In the genomic region with DNA sequence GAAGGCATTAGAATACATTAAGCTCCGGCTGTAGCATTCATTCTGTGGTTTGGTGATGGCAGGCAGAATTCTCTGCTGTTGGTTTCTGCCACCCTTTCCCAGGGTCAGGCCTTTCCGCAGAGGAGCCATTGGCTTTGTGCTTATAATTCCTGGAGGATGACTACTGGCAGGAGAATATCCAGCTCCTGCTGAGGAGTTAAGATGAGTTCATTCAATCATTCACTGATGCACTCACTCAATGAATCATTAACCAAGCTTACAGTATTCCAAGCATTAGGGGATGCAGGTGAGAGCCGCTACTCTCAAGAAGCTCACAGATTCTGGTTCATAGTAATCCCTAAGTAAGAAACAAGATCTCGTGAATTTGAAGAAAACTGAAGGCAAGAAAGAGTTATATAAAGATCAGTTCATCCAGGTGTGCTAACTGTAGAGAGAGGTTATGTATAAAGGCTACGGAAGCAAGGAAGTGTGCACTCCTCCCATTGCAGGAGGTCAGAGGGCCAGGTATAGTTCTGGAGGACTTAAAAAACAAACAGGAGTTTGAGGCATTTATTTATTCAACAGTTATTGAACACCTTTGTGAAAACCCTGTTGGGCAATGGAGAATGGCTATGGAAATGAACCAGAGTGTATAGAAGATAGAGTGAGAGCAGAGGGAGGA, we compare ENCODE assay signal across 21 cellular contexts.
DNase-seq lines count a peak whose midpoint lies in the region; ATAC-seq and TF ChIP-seq lines count a peak whose summit lies in the region.
"Had no signal": no experiment of that assay in that cellular context is flagged by ENCODE, and none has a peak within 500 bp of the region (broad histone marks: within the 10 kb centered on the region; RNA-seq: fewer than 3 reads in every experiment).

No MANE protein-coding gene starts in this region.

- TF ChIP-seq CTCF in progenitor cell of endocrine pancreas (IDR thresholded peaks at IDR 0.05; ENCODE audit: unreplicated experiment), result no peak

- H3K4me1 ChIP-seq in SJCRH30, result peaks cover 12% of the 10 kb centered on the region
- H3K4me1 ChIP-seq: uterus had no signal

- ATAC-seq in HG02763 (IDR thresholded peaks at IDR 0.05; ENCODE audit: unreplicated experiment) (no peak), GM21529 (IDR thresholded peaks at IDR 0.05; ENCODE audit: unreplicated experiment) (no peak)
- ATAC-seq: left colon had no signal

- H3K27ac Mint-ChIP-seq in progenitor cell of endocrine pancreas, result peak overlapping the region; percentile 39
- H3K27ac Mint-ChIP-seq: dendritic cell treated with granulocyte-macrophage colony-stimulating factor and Interleukin-4, amounts not matched to agents 40 ng/mL and 50 ng/mL, for 4 days; T-helper 2 cell treated with Interferon-gamma antibody and Interleukin-4, amounts not matched to agents 5 μg/mL and 100 μg/mL, for 36 hours had no signal

- no peaks in the 10 kb centered on the region for H3K27me3 Mint-ChIP-seq in progenitor cell of endocrine pancreas
- H3K27me3 Mint-ChIP-seq: dendritic cell treated with granulocyte-macrophage colony-stimulating factor and Interleukin-4, amounts not matched to agents 40 ng/mL and 50 ng/mL, for 4 days had no signal

- peak overlapping the region; percentile 52 for H3K27ac ChIP-seq in SJCRH30
- H3K27ac ChIP-seq: cardiac muscle cell, epithelial cell of prostate, PC-9, uterus had no signal

- no peaks in the 10 kb centered on the region for H3K9me3 ChIP-seq in SJCRH30 (replicated peaks)
- H3K9me3 ChIP-seq: uterus had no signal

- H3K4me3 Mint-ChIP-seq in progenitor cell of endocrine pancreas (ENCODE audit: low read depth), result no peak overlapping the region
- H3K4me3 Mint-ChIP-seq: dendritic cell treated with granulocyte-macrophage colony-stimulating factor and Interleukin-4, amounts not matched to agents 40 ng/mL and 50 ng/mL, for 4 days; T-helper 2 cell treated with Interferon-gamma antibody and Interleukin-4, amounts not matched to agents 5 μg/mL and 100 μg/mL, for 36 hours had no signal

- DNase-seq in Daoy (ENCODE audit: low read depth) (peak; percentile 39), SJCRH30 (no peak), iris pigment epithelial cell (ENCODE audit: low read depth) (peak; percentile 30), progenitor cell of endocrine pancreas (ENCODE audit: low spot score, unreplicated experiment) (no peak), AG08396 (ENCODE audit: low spot score) (no peak), NCI-H748 (lab: John Stamatoyannopoulos, UW; ENCODE audit: unreplicated experiment) (no peak)
- DNase-seq: EL, foreskin melanocyte, left colon, NCI-H1417 treated with DMSO at 0.1 percent for 48 hours, NCI-H2171 treated with DMSO at 0.1 percent for 48 hours, NCI-H82, PC-9, substantia nigra, uterus had no signal

- H3K4me3 ChIP-seq in SJCRH30, result no peak overlapping the region
- H3K4me3 ChIP-seq: cardiac muscle cell, PC-9, uterus had no signal

- H3K4me1 Mint-ChIP-seq in progenitor cell of endocrine pancreas (ENCODE audit: low read depth), result peaks cover 22% of the 10 kb centered on the region

- no peaks in the 10 kb centered on the region for H3K36me3 ChIP-seq in SJCRH30
- H3K36me3 ChIP-seq: cardiac muscle cell, uterus had no signal

- H3K36me3 Mint-ChIP-seq in progenitor cell of endocrine pancreas (ENCODE audit: insufficient read depth), result no peaks in the 10 kb centered on the region

- no peaks in the 10 kb centered on the region for H3K9me3 Mint-ChIP-seq in progenitor cell of endocrine pancreas (ENCODE audit: low read depth)
- H3K9me3 Mint-ChIP-seq: T-helper 2 cell treated with Interferon-gamma antibody and Interleukin-4, amounts not matched to agents 5 μg/mL and 100 μg/mL, for 36 hours had no signal

- H3K27me3 ChIP-seq in SJCRH30, result no peaks in the 10 kb centered on the region
- H3K27me3 ChIP-seq: cardiac muscle cell, uterus had no signal

Comparison
In these comparisons a context has a peak if more than half of its experiments do, and no peak if none do; other contexts are left out.
1. DNase-seq: peak in Daoy (single experiment) and iris pigment epithelial cell (single experiment); none in SJCRH30 (0 of 2), progenitor cell of endocrine pancreas (single experiment), AG08396 (single experiment) and NCI-H748 (single experiment).